ENCODE assay signal across 22 cellular contexts in genomic region chr14:81737938-81738337, GRCh38.
"Had no signal": no experiment of that assay in that cellular context is flagged by ENCODE, and none has a peak within 500 bp of the region (broad histone marks: within the 10 kb centered on the region; RNA-seq: fewer than 3 reads in every experiment).

No MANE protein-coding gene starts in this region.

- DNase-seq: activated CD4-positive, alpha-beta memory T cell treated with anti-CD3 and anti-CD28 coated beads, Interleukin-2, amount 10 ng/mL, durations not matched to agents 7 days and 5 days; activated CD4-positive, alpha-beta T cell treated with anti-CD3 and anti-CD28 coated beads for 48 hours; activated effector memory CD4-positive, alpha-beta T cell treated with Interleukin-2 at 50 U/mL for 16 hours; activated naive CD4-positive, alpha-beta T cell treated with anti-CD3 and anti-CD28 coated beads for 36 hours; activated naive CD8-positive, alpha-beta T cell treated with anti-CD3 and anti-CD28 coated beads, Interleukin-2, amount 10 ng/mL, durations not matched to agents 7 days and 5 days; activated T-cell treated with anti-CD3 and anti-CD28 coated beads, Interleukin-2, amount 50 U/mL, for 72 hours; amniotic stem cell; effector memory CD4-positive, alpha-beta T cell; foreskin melanocyte; immature natural killer cell; left lung; ovary; stimulated activated CD4-positive, alpha-beta T cell treated with anti-CD3 and anti-CD28 coated beads, Interleukin-4, amount 100 ng/mL, for 24 hours; stimulated activated naive CD4-positive, alpha-beta T cell treated with Interleukin-2 at 50 U/mL for 16 hours; T1000; upper lobe of right lung had no signal

- H3K27ac ChIP-seq: breast epithelium, left lung, neutrophil, ovary, prostate gland, upper lobe of right lung had no signal

- H3K36me3 Mint-ChIP-seq: activated naive CD8-positive, alpha-beta T cell treated with anti-CD3 and anti-CD28 coated beads, Interleukin-2, amount 10 ng/mL, durations not matched to agents 7 days and 5 days; natural killer cell treated with Interleukin-12 subunit alpha and Interleukin-12 subunit beta and Interleukin-15 and Interleukin-18, amount 100 ng/mL, for 72 hours had no signal

- H3K27me3 ChIP-seq: breast epithelium, left lung, neutrophil, ovary, upper lobe of right lung had no signal

- ATAC-seq: activated T-cell treated with anti-CD3 and anti-CD28 coated beads, Interleukin-2, amount 50 U/mL, for 72 hours; esophagus mucosa; left lung; natural killer cell treated with Interleukin-12 subunit alpha and Interleukin-12 subunit beta and Interleukin-15 and Interleukin-18, amount 100 ng/mL, for 72 hours; upper lobe of right lung had no signal

- H3K4me1 Mint-ChIP-seq: activated CD4-positive, alpha-beta memory T cell treated with anti-CD3 and anti-CD28 coated beads, Interleukin-2, amount 10 ng/mL, durations not matched to agents 7 days and 5 days; activated naive CD8-positive, alpha-beta T cell treated with anti-CD3 and anti-CD28 coated beads, Interleukin-2, amount 10 ng/mL, durations not matched to agents 7 days and 5 days; central memory CD8-positive, alpha-beta T cell; immature natural killer cell had no signal

- H3K9me3 ChIP-seq: breast epithelium, left lung, neutrophil, prostate gland, upper lobe of right lung had no signal

- H3K9me3 Mint-ChIP-seq: activated CD4-positive, alpha-beta memory T cell treated with anti-CD3 and anti-CD28 coated beads, Interleukin-2, amount 10 ng/mL, durations not matched to agents 7 days and 5 days; activated naive CD8-positive, alpha-beta T cell treated with anti-CD3 and anti-CD28 coated beads, Interleukin-2, amount 10 ng/mL, durations not matched to agents 7 days and 5 days had no signal

- H3K4me3 Mint-ChIP-seq: activated CD4-positive, alpha-beta memory T cell treated with anti-CD3 and anti-CD28 coated beads, Interleukin-2, amount 10 ng/mL, durations not matched to agents 7 days and 5 days; activated naive CD4-positive, alpha-beta T cell treated with anti-CD3 and anti-CD28 coated beads for 36 hours; activated naive CD8-positive, alpha-beta T cell treated with anti-CD3 and anti-CD28 coated beads, Interleukin-2, amount 10 ng/mL, durations not matched to agents 7 days and 5 days; activated T-cell treated with anti-CD3 and anti-CD28 coated beads, Interleukin-2, amount 50 U/mL, for 72 hours; central memory CD8-positive, alpha-beta T cell; immature natural killer cell; natural killer cell treated with Interleukin-12 subunit alpha and Interleukin-12 subunit beta and Interleukin-15 and Interleukin-18, amount 100 ng/mL, for 72 hours had no signal

- H3K27me3 Mint-ChIP-seq: activated CD4-positive, alpha-beta memory T cell treated with anti-CD3 and anti-CD28 coated beads, Interleukin-2, amount 10 ng/mL, durations not matched to agents 7 days and 5 days; activated naive CD8-positive, alpha-beta T cell treated with anti-CD3 and anti-CD28 coated beads, Interleukin-2, amount 10 ng/mL, durations not matched to agents 7 days and 5 days; central memory CD8-positive, alpha-beta T cell; natural killer cell treated with Interleukin-12 subunit alpha and Interleukin-12 subunit beta and Interleukin-15 and Interleukin-18, amount 100 ng/mL, for 72 hours had no signal

- H3K36me3 ChIP-seq: breast epithelium, left lung, neutrophil, ovary, prostate gland, upper lobe of right lung had no signal

- H3K4me3 ChIP-seq: breast epithelium, left lung, ovary, prostate gland, upper lobe of right lung had no signal

- H3K27ac Mint-ChIP-seq: activated CD4-positive, alpha-beta memory T cell treated with anti-CD3 and anti-CD28 coated beads, Interleukin-2, amount 10 ng/mL, durations not matched to agents 7 days and 5 days; activated naive CD4-positive, alpha-beta T cell treated with anti-CD3 and anti-CD28 coated beads for 36 hours; activated naive CD8-positive, alpha-beta T cell treated with anti-CD3 and anti-CD28 coated beads, Interleukin-2, amount 10 ng/mL, durations not matched to agents 7 days and 5 days; activated T-cell treated with anti-CD3 and anti-CD28 coated beads, Interleukin-2, amount 50 U/mL, for 72 hours; immature natural killer cell; natural killer cell treated with Interleukin-12 subunit alpha and Interleukin-12 subunit beta and Interleukin-15 and Interleukin-18, amount 100 ng/mL, for 72 hours had no signal

- H3K4me1 ChIP-seq: breast epithelium, left lung, prostate gland, upper lobe of right lung had no signal
